In the genomic region with DNA sequence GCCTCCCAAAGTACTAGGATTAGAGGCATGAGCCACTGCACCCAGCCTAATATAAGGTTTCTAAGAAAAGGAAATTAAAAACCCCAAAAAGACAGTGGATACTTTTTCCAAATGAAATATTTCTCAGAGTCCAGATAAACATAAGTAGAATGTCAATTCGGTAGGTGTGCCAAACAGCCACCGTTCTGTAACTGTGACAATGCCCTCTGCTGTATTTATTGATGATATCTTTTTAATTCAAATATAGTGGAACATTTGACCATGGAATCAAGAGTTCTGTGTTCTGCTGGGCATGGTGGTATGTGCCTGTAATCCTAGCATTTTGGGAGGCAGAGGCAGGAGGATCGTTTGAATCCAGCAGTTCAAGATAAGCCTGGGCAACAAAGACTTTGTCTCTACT, we compare ENCODE assay signal across 1 cellular context.
TF ChIP-seq lines count a peak whose summit lies in the region.

No MANE protein-coding gene starts in this region.

TF ChIP-seq in IMR-90, 13 proteins besides CTCF, POLR2A, EP300 and RAD21:
- TF ChIP-seq RFX5 (IDR thresholded peaks at IDR 0.05; ENCODE audit: low read depth, low read length) = no peak
- no peak for TF ChIP-seq NFE2L2 (IDR thresholded peaks at IDR 0.05; ENCODE audit: low read depth, low read length)
- TF ChIP-seq FOS (IDR thresholded peaks at IDR 0.05; ENCODE audit: low read depth, low read length) = no peak
- TF ChIP-seq CEBPB (IDR thresholded peaks at IDR 0.05; ENCODE audit: low read depth, low read length) = no peak
- TF ChIP-seq MAFK (IDR thresholded peaks at IDR 0.05; ENCODE audit: low read depth, low read length) = no peak
- no peak for TF ChIP-seq CHD1 (IDR thresholded peaks at IDR 0.05; ENCODE audit: low read depth, low read length)
- TF ChIP-seq MAZ (IDR thresholded peaks at IDR 0.05; ENCODE audit: borderline replicate concordance, low read depth, low read length) = no peak
- TF ChIP-seq MXI1 (IDR thresholded peaks at IDR 0.05; ENCODE audit: borderline replicate concordance, low read depth, low read length) = no peak
- TF ChIP-seq, protein P1, sequence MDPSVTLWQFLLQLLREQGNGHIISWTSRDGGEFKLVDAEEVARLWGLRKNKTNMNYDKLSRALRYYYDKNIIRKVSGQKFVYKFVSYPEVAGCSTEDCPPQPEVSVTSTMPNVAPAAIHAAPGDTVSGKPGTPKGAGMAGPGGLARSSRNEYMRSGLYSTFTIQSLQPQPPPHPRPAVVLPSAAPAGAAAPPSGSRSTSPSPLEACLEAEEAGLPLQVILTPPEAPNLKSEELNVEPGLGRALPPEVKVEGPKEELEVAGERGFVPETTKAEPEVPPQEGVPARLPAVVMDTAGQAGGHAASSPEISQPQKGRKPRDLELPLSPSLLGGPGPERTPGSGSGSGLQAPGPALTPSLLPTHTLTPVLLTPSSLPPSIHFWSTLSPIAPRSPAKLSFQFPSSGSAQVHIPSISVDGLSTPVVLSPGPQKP (IDR thresholded peaks at IDR 0.05; ENCODE audit: borderline replicate concordance, low read depth, low read length) = no peak
- TF ChIP-seq RCOR1 (IDR thresholded peaks at IDR 0.05; ENCODE audit: insufficient replicate concordance, low read length) = no peak
- no peak for TF ChIP-seq BHLHE40 (IDR thresholded peaks at IDR 0.05; ENCODE audit: low read depth, low read length)
- TF ChIP-seq, protein P2, sequence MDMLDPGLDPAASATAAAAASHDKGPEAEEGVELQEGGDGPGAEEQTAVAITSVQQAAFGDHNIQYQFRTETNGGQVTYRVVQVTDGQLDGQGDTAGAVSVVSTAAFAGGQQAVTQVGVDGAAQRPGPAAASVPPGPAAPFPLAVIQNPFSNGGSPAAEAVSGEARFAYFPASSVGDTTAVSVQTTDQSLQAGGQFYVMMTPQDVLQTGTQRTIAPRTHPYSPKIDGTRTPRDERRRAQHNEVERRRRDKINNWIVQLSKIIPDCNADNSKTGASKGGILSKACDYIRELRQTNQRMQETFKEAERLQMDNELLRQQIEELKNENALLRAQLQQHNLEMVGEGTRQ (IDR thresholded peaks at IDR 0.05; ENCODE audit: low read depth, low read length) = no peak
- TF ChIP-seq SMC3 (IDR thresholded peaks at IDR 0.05; ENCODE audit: low read depth, low read length) = no peak
TF ChIP-seq in IMR-90: peak in this region for 0.
